ENCODE assay signal across 23 cellular contexts in genomic region chr3:127027811-127028548, GRCh38. TPM values are rescaled to one million over a fixed set of nuclear protein-coding genes. Genes with fewer than 3 reads are reported as not detected.
A peak's percentile ranks its signal among the peaks of the same experiment; 100 is the strongest.
DNase-seq lines count a peak whose midpoint lies in the region; ATAC-seq and TF ChIP-seq lines count a peak whose summit lies in the region.
"Had no signal": no experiment of that assay in that cellular context is flagged by ENCODE, and none has a peak within 500 bp of the region (broad histone marks: within the 10 kb centered on the region; RNA-seq: fewer than 3 reads in every experiment).

No MANE protein-coding gene starts in this region.

- H3F3A ChIP-seq in neural progenitor cell (ENCODE audit: low read depth): no peaks in the 10 kb centered on the region

- ATAC-seq in right cardiac atrium: peak; percentile 10 to 21
- ATAC-seq in GM19324 (IDR thresholded peaks at IDR 0.05; ENCODE audit: low FRiP score, unreplicated experiment): no peak
- ATAC-seq in stimulated activated naive B cell treated with anti-CD40 and anti-IgM and Interleukin-4, amounts not matched to agents 10 μg/mL and 1 μg/mL and 100 μg/mL, for 72 hours (replicated peaks): no peak
- ATAC-seq: HCT116, PC-3 had no signal

- H3K36me3 Mint-ChIP-seq in neural progenitor cell: peaks cover 13% of the 10 kb centered on the region
- H3K36me3 Mint-ChIP-seq in stimulated activated naive B cell treated with anti-CD40 and anti-IgM and Interleukin-4, amounts not matched to agents 10 μg/mL and 1 μg/mL and 100 μg/mL, for 72 hours: peaks cover 43 to 62% of the 10 kb centered on the region in 2 donors
- peaks cover 7% of the 10 kb centered on the region for H3K36me3 Mint-ChIP-seq in progenitor cell of endocrine pancreas (ENCODE audit: insufficient read depth)

- H3K4me3 Mint-ChIP-seq in neural progenitor cell: no peak overlapping the region
- no peak overlapping the region for H3K4me3 Mint-ChIP-seq in stimulated activated naive B cell treated with anti-CD40 and anti-IgM and Interleukin-4, amounts not matched to agents 10 μg/mL and 1 μg/mL and 100 μg/mL, for 72 hours
- no peak overlapping the region for H3K4me3 Mint-ChIP-seq in progenitor cell of endocrine pancreas (ENCODE audit: low read depth)
- H3K4me3 Mint-ChIP-seq: CD4-positive, CD25-positive, alpha-beta regulatory T cell had no signal

- H3K79me2 ChIP-seq in neural progenitor cell (ENCODE audit: low read depth): no peaks in the 10 kb centered on the region

- peaks cover 32% of the 10 kb centered on the region for H3K36me3 ChIP-seq in right atrium auricular region
- H3K36me3 ChIP-seq in adrenal gland (replicated peaks in 1 of 2): peaks cover 0 to 54% of the 10 kb centered on the region in 2 donors
- H3K36me3 ChIP-seq in neural progenitor cell: no peaks in the 10 kb centered on the region

- no peak overlapping the region for H2AFZ ChIP-seq in neural progenitor cell (replicated peaks)

- H3K4me3 ChIP-seq in right cardiac atrium (ENCODE audit: low read length): no peak overlapping the region
- H3K4me3 ChIP-seq in right atrium auricular region: no peak overlapping the region
- no peak overlapping the region for H3K4me3 ChIP-seq in adrenal gland
- H3K4me3 ChIP-seq in neural progenitor cell: no peak overlapping the region
- H3K4me3 ChIP-seq: BLaER1 had no signal

- H3K9me3 ChIP-seq in right cardiac atrium (ENCODE audit: control insufficient read depth, low read length) (no peaks in the 10 kb centered on the region), right atrium auricular region (no peaks in the 10 kb centered on the region), adrenal gland (replicated peaks in 1 of 3) (no peaks in the 10 kb centered on the region), neural progenitor cell (ENCODE audit: low read depth) (no peaks in the 10 kb centered on the region)
- H3K9me3 ChIP-seq: BLaER1 had no signal

- H3K9ac ChIP-seq in neural progenitor cell: no peak overlapping the region
- H3K9ac ChIP-seq: BLaER1 had no signal

- H3K27me3 Mint-ChIP-seq in neural progenitor cell (ENCODE audit: insufficient read depth, low read depth) (peaks cover 3% of the 10 kb centered on the region), progenitor cell of endocrine pancreas (no peaks in the 10 kb centered on the region)
- H3K27me3 Mint-ChIP-seq in stimulated activated naive B cell treated with anti-CD40 and anti-IgM and Interleukin-4, amounts not matched to agents 10 μg/mL and 1 μg/mL and 100 μg/mL, for 72 hours: no peaks in the 10 kb centered on the region
- H3K27me3 Mint-ChIP-seq: CD4-positive, CD25-positive, alpha-beta regulatory T cell had no signal

- no peaks in the 10 kb centered on the region for H3K4me1 ChIP-seq in right cardiac atrium (ENCODE audit: control insufficient read depth, insufficient read depth, low read length)
- H3K4me1 ChIP-seq in right atrium auricular region: no peaks in the 10 kb centered on the region
- no peaks in the 10 kb centered on the region for H3K4me1 ChIP-seq in adrenal gland (replicated peaks in 1 of 2)
- no peaks in the 10 kb centered on the region for H3K4me1 ChIP-seq in neural progenitor cell

- intact Hi-C loops in right cardiac atrium (cut with DNase I) (no loop called here), adrenal gland (cut with DNase I) (no loop called here)

- no peak for TF ChIP-seq CTCF in right atrium auricular region (IDR thresholded peaks at IDR 0.05)
- TF ChIP-seq CTCF in adrenal gland (IDR thresholded peaks at IDR 0.05): no peak
- no peak for TF ChIP-seq CTCF in neural progenitor cell (IDR thresholded peaks at IDR 0.05)
- no peak for TF ChIP-seq CTCF in progenitor cell of endocrine pancreas (IDR thresholded peaks at IDR 0.05; ENCODE audit: unreplicated experiment)

- H3K27ac Mint-ChIP-seq in neural progenitor cell: peak overlapping the region; percentile 72
- no peak overlapping the region for H3K27ac Mint-ChIP-seq in stimulated activated naive B cell treated with anti-CD40 and anti-IgM and Interleukin-4, amounts not matched to agents 10 μg/mL and 1 μg/mL and 100 μg/mL, for 72 hours
- no peak overlapping the region for H3K27ac Mint-ChIP-seq in progenitor cell of endocrine pancreas
- H3K27ac Mint-ChIP-seq: CD4-positive, CD25-positive, alpha-beta regulatory T cell had no signal

- no peak for TF ChIP-seq POLR2A in adrenal gland (IDR thresholded peaks at IDR 0.05)

- H3K9me3 Mint-ChIP-seq in neural progenitor cell (peaks cover 2% of the 10 kb centered on the region), progenitor cell of endocrine pancreas (ENCODE audit: low read depth) (no peaks in the 10 kb centered on the region)
- no peaks in the 10 kb centered on the region for H3K9me3 Mint-ChIP-seq in stimulated activated naive B cell treated with anti-CD40 and anti-IgM and Interleukin-4, amounts not matched to agents 10 μg/mL and 1 μg/mL and 100 μg/mL, for 72 hours
- H3K9me3 Mint-ChIP-seq: CD4-positive, CD25-positive, alpha-beta regulatory T cell had no signal

- peaks cover 16% of the 10 kb centered on the region for H4K20me1 ChIP-seq in neural progenitor cell (ENCODE audit: low read depth)

- H3K4me1 Mint-ChIP-seq in neural progenitor cell: no peaks in the 10 kb centered on the region
- H3K4me1 Mint-ChIP-seq in stimulated activated naive B cell treated with anti-CD40 and anti-IgM and Interleukin-4, amounts not matched to agents 10 μg/mL and 1 μg/mL and 100 μg/mL, for 72 hours: peaks cover 3 to 10% of the 10 kb centered on the region in 2 donors
- no peaks in the 10 kb centered on the region for H3K4me1 Mint-ChIP-seq in progenitor cell of endocrine pancreas (ENCODE audit: low read depth)
- H3K4me1 Mint-ChIP-seq: CD4-positive, CD25-positive, alpha-beta regulatory T cell had no signal

- DNase-seq in right cardiac atrium: peak in 1 of 3 donors; percentile 58
- DNase-seq in right atrium auricular region (ENCODE audit: low spot score): no peak
- peak in 5 of 7 donors; percentile 38 to 73 (median 64) for DNase-seq in adrenal gland
- DNase-seq in neural progenitor cell (ENCODE audit: low spot score): no peak
- no peak for DNase-seq in stimulated activated naive B cell treated with anti-CD40 and anti-IgM and Interleukin-4, amounts not matched to agents 10 μg/mL and 1 μg/mL and 100 μg/mL, for 72 hours
- DNase-seq in progenitor cell of endocrine pancreas (ENCODE audit: low spot score, unreplicated experiment): no peak
- DNase-seq: CD4-positive, CD25-positive, alpha-beta regulatory T cell; DMS153; DND-41; NCI-H1048; NCI-H1417; NCI-H1694; NCI-H2029 treated with DMSO at 0.1 percent for 48 hours; NCI-H446 treated with DMSO at 0.1 percent for 48 hours; NCI-H526; NCI-H82; NK-92 treated with Interleukin-12 subunit alpha and Interleukin-12 subunit beta, amount 100 ng/mL, for 24 hours; PC-3; SIG-M5 had no signal

- no peak overlapping the region for H3K27ac ChIP-seq in right cardiac atrium (ENCODE audit: low read length)
- no peak overlapping the region for H3K27ac ChIP-seq in right atrium auricular region
- H3K27ac ChIP-seq in adrenal gland: no peak overlapping the region
- no peak overlapping the region for H3K27ac ChIP-seq in neural progenitor cell
- H3K27ac ChIP-seq: BLaER1, HL-60 had no signal

- H3K27me3 ChIP-seq in right cardiac atrium (ENCODE audit: control insufficient read depth, insufficient read depth): no peaks in the 10 kb centered on the region
- H3K27me3 ChIP-seq in right atrium auricular region: no peaks in the 10 kb centered on the region
- no peaks in the 10 kb centered on the region for H3K27me3 ChIP-seq in adrenal gland
- no peaks in the 10 kb centered on the region for H3K27me3 ChIP-seq in neural progenitor cell
- H3K27me3 ChIP-seq: BLaER1 had no signal

- 93% methylated on average over 29 of the region's 29 CpGs for WGBS in right cardiac atrium
- 83 to 92% (median 87%) methylated on average over 2 to 29 of the region's 29 CpGs for WGBS in adrenal gland, 4 donors

- no peak overlapping the region for H3K4me2 ChIP-seq in neural progenitor cell
- H3K4me2 ChIP-seq: BLaER1 had no signal

RNA-seq across cellular contexts. Expression of gene PLXNA1, which starts 45.1 kb away (rescaled TPM):
- total RNA-seq in right cardiac atrium (10 to 100 TPM; 12.8 to 17.8 (median 15.2) TPM), right atrium auricular region (10 to 100 TPM; 22.9 to 23.3 TPM), adrenal gland (10 to 100 TPM; 17.9 to 28.4 (median 21.7) TPM), neural progenitor cell (ENCODE audit: low replicate concordance) (34.7 and 89.1 TPM in 2 replicates), progenitor cell of endocrine pancreas (104 and 107 TPM in 2 replicates)
- polyA plus RNA-seq in right cardiac atrium (9.9 TPM), adrenal gland (10 to 100 TPM; 10.3 to 29.9 (median 15.1) TPM)

Comparison
In these comparisons a context has a peak if more than half of its experiments do, and no peak if none do; other contexts are left out.
1. ATAC-seq: peak in right cardiac atrium (2 of 2); none in GM19324 (single experiment) and stimulated activated naive B cell treated with anti-CD40 and anti-IgM and Interleukin-4, amounts not matched to agents 10 μg/mL and 1 μg/mL and 100 μg/mL, for 72 hours (0 of 2).
2. DNase-seq: peak in adrenal gland (5 of 7); none in right atrium auricular region (single experiment), neural progenitor cell (single experiment), stimulated activated naive B cell treated with anti-CD40 and anti-IgM and Interleukin-4, amounts not matched to agents 10 μg/mL and 1 μg/mL and 100 μg/mL, for 72 hours (single experiment) and progenitor cell of endocrine pancreas (single experiment).